Comparison of ENCODE assay signal across 15 cellular contexts in genomic region chr11:86918943-86919342, GRCh38. TPM values are rescaled to one million over a fixed set of nuclear protein-coding genes. Genes with fewer than 3 reads are reported as not detected.
DNase-seq lines count a peak whose midpoint lies in the region; ATAC-seq and TF ChIP-seq lines count a peak whose summit lies in the region.
"Had no signal": no experiment of that assay in that cellular context is flagged by ENCODE, and none has a peak within 500 bp of the region (broad histone marks: within the 10 kb centered on the region; RNA-seq: fewer than 3 reads in every experiment).

No MANE protein-coding gene starts in this region.

- ATAC-seq in GM21390 (IDR thresholded peaks at IDR 0.05; ENCODE audit: unreplicated experiment): no peak
- ATAC-seq: stimulated activated naive CD8-positive, alpha-beta T cell treated with anti-CD3 and anti-CD28 coated beads, Interleukin-15, amount 100 ng/mL, for 72 hours had no signal

- POLR2A ChIA-PET in A673 (lab: Charles Lee; ENCODE audit: low non-redundant PET): no interaction called here

- H4K20me1 ChIP-seq in fibroblast of lung (ENCODE audit: control insufficient read depth, extremely low read depth, insufficient read depth, low read length): no peaks in the 10 kb centered on the region

- H3K4me1 ChIP-seq in A673 (ENCODE audit: insufficient read depth, low read length, poor library complexity, severe bottlenecking): peaks cover 61% of the 10 kb centered on the region
- peaks cover 53% of the 10 kb centered on the region for H3K4me1 ChIP-seq in SJCRH30
- H3K4me1 ChIP-seq in fibroblast of lung (ENCODE audit: control insufficient read depth, extremely low read depth, insufficient read depth, low read length): peaks cover 10% of the 10 kb centered on the region
- H3K4me1 ChIP-seq in parathyroid adenoma: no peaks in the 10 kb centered on the region
- peaks cover 0 to 3% of the 10 kb centered on the region in 2 donors for H3K4me1 ChIP-seq in adrenal gland (replicated peaks in 1 of 2)

- TF ChIP-seq CTCF in A673 (conservative IDR thresholded peaks at IDR 0.05; ENCODE audit: low read depth, low read length): no peak
- TF ChIP-seq CTCF in fibroblast of lung (conservative IDR thresholded peaks at IDR 0.05 in 1 of 2, IDR thresholded peaks at IDR 0.05 in 1 of 2; ENCODE audit: low read depth in 1 of 2, low read length in 2 of 2): no peak
- no peak for TF ChIP-seq CTCF in parathyroid adenoma (IDR thresholded peaks at IDR 0.05)
- no peak for TF ChIP-seq CTCF in adrenal gland (IDR thresholded peaks at IDR 0.05)

- H2AFZ ChIP-seq in fibroblast of lung (ENCODE audit: low read length) (peak overlapping the region; percentile 63), parathyroid adenoma (no peak overlapping the region)

- H3K9me3 ChIP-seq in A673 (ENCODE audit: low read depth, low read length, poor library complexity, severe bottlenecking) (no peaks in the 10 kb centered on the region), SJCRH30 (replicated peaks) (no peaks in the 10 kb centered on the region), fibroblast of lung (ENCODE audit: control insufficient read depth, insufficient read depth, low read depth, low read length) (no peaks in the 10 kb centered on the region), parathyroid adenoma (ENCODE audit: control insufficient read depth, low read length) (no peaks in the 10 kb centered on the region), adrenal gland (replicated peaks in 1 of 3) (no peaks in the 10 kb centered on the region)

- BruUV-seq in A673 (replicated peaks; lab: Mats Ljungman, UMichigan): no TSS peak

- H3K27me3 ChIP-seq in A673 (replicated peaks; ENCODE audit: insufficient read depth, low read depth, low read length, poor library complexity) (no peaks in the 10 kb centered on the region), SJCRH30 (no peaks in the 10 kb centered on the region), fibroblast of lung (ENCODE audit: control insufficient read depth, insufficient read depth, low read length) (no peaks in the 10 kb centered on the region), parathyroid adenoma (ENCODE audit: control insufficient read depth, insufficient read depth, low read length) (no peaks in the 10 kb centered on the region), adrenal gland (no peaks in the 10 kb centered on the region)

- H3K4me3 ChIP-seq in A673 (ENCODE audit: low read depth, low read length, poor library complexity, severe bottlenecking): no peak overlapping the region
- H3K4me3 ChIP-seq in SJCRH30: no peak overlapping the region
- no peak overlapping the region for H3K4me3 ChIP-seq in fibroblast of lung (replicated peaks in 1 of 4; ENCODE audit: control extremely low read depth in 1 of 4, insufficient read depth in 1 of 4, low read depth in 3 of 4, low read length in 4 of 4)
- no peak overlapping the region for H3K4me3 ChIP-seq in parathyroid adenoma (ENCODE audit: low read depth, low read length)
- no peak overlapping the region for H3K4me3 ChIP-seq in adrenal gland

- peak overlapping the region; percentile 87 for H3K27ac ChIP-seq in A673 (ENCODE audit: low read depth, low read length, poor library complexity, severe bottlenecking)
- peak overlapping the region; percentile 92 for H3K27ac ChIP-seq in SJCRH30
- no peak overlapping the region for H3K27ac ChIP-seq in fibroblast of lung (ENCODE audit: insufficient read depth, low read length)
- H3K27ac ChIP-seq in parathyroid adenoma: peak overlapping the region; percentile 19
- H3K27ac ChIP-seq in adrenal gland: peak overlapping the region in 1 of 5 donors; percentile 19

- no peak for TF ChIP-seq POLR2A in adrenal gland (IDR thresholded peaks at IDR 0.05)

- H3K79me2 ChIP-seq in fibroblast of lung (ENCODE audit: control insufficient read depth, insufficient read depth, low read length) (no peaks in the 10 kb centered on the region), parathyroid adenoma (no peaks in the 10 kb centered on the region)

- DNase-seq in A673 (ENCODE audit: low spot score): no peak
- peak; percentile 35 to 63 for DNase-seq in SJCRH30
- peak in 1 of 2 donors; percentile 80 for DNase-seq in fibroblast of lung (ENCODE audit: low read depth in 2 of 2)
- DNase-seq in NCI-H146 treated with DMSO at 0.1 percent for 48 hours (lab: John Stamatoyannopoulos, UW; ENCODE audit: unreplicated experiment): no peak
- DNase-seq in NCI-H1092 (lab: John Stamatoyannopoulos, UW): no peak
- no peak for DNase-seq in adrenal gland
- DNase-seq: activated CD4-positive, alpha-beta T cell treated with anti-CD3 and anti-CD28 coated beads, Interleukin-2, amount 50 U/mL, for 4 hours; effector CD8-positive, alpha-beta T cell; glutamatergic neuron; GOT3; KG1; naive B cell had no signal

- H3K4me2 ChIP-seq in fibroblast of lung (ENCODE audit: extremely low read depth, insufficient read depth, low read length) (no peak overlapping the region), parathyroid adenoma (ENCODE audit: low read length) (no peak overlapping the region)

- intact Hi-C loops in A673 (cut with micrococcal nuclease; ENCODE audit: unreplicated experiment) (loop anchor here (1.0 to 5.0 kb wide), 5 partner anchors 49 to 463 kb away; partner anchors contain the start of gene ME3), adrenal gland (cut with DNase I) (loop anchor here in 1 of 2 donors (2.0 kb wide), 1 partner anchor 50 kb away; no protein-coding TSS in a partner anchor)

- no peak overlapping the region for H3K9ac ChIP-seq in fibroblast of lung (ENCODE audit: insufficient read depth, low read length)
- no peak overlapping the region for H3K9ac ChIP-seq in parathyroid adenoma

- CTCF ChIA-PET in A673 (lab: Charles Lee): interaction anchor here (1.1 kb wide), 1 partner anchor 11 kb away, joined by 4 read pairs; no protein-coding TSS in a partner anchor

- H3K36me3 ChIP-seq in A673 (ENCODE audit: insufficient read depth, low read length, poor library complexity, severe bottlenecking) (peaks cover 15% of the 10 kb centered on the region), SJCRH30 (no peaks in the 10 kb centered on the region), fibroblast of lung (ENCODE audit: control insufficient read depth, insufficient read depth, low read length) (no peaks in the 10 kb centered on the region), parathyroid adenoma (ENCODE audit: control insufficient read depth, insufficient read depth, low read length) (no peaks in the 10 kb centered on the region), adrenal gland (replicated peaks in 1 of 2) (no peaks in the 10 kb centered on the region)

- 66 to 81% (median 73%) methylated on average over 6 of the region's 6 CpGs for WGBS in adrenal gland, 4 donors

RNA-seq across cellular contexts. Expression of gene FZD4, which starts 36.3 kb away (rescaled TPM):
- total RNA-seq in A673 (2021) (82.7 and 89.1 TPM in 2 replicates), fibroblast of lung (11.8 and 15.7 TPM in 2 replicates), adrenal gland (10 to 100 TPM; 12.3 to 52.5 (median 22.7) TPM)
- 5.8 and 6.1 TPM in 2 replicates for total RNA-seq in SJCRH30 (2014; rRNA removed; shearing (Covaris generic))
- polyA plus RNA-seq in fibroblast of lung (6.4 and 17.8 TPM in 2 replicates), adrenal gland (10 to 100 TPM in 2 of 3 donors, 1 to 10 TPM in 1; 8.0 to 13.3 (median 11.6) TPM)
- 4.1 and 11.5 TPM in 2 replicates for polyA plus RNA-seq in fibroblast of lung (2012)
- polyA minus RNA-seq in fibroblast of lung (ENCODE audit: low replicate concordance): 5.6 and 10.3 TPM in 2 replicates

Comparison
In these comparisons a context has a peak if more than half of its experiments do, and no peak if none do; other contexts are left out.
1. DNase-seq: peak in SJCRH30 (2 of 2); none in A673 (single experiment), NCI-H146 treated with DMSO at 0.1 percent for 48 hours (single experiment), NCI-H1092 (single experiment) and adrenal gland (0 of 7).